Comparison of ENCODE assay signal across 29 cellular contexts in genomic region chr11:14234446-14234845, GRCh38.
"Had no signal": no experiment of that assay in that cellular context is flagged by ENCODE, and none has a peak within 500 bp of the region (broad histone marks: within the 10 kb centered on the region; RNA-seq: fewer than 3 reads in every experiment).

No MANE protein-coding gene starts in this region.

- H3K4me1 ChIP-seq: adrenal gland, body of pancreas, colonic mucosa, esophagus squamous epithelium, gastroesophageal sphincter had no signal

- H3K4me3 ChIP-seq: adrenal gland, body of pancreas, colonic mucosa, esophagus squamous epithelium, gastroesophageal sphincter had no signal

- H3K27me3 ChIP-seq: adrenal gland, body of pancreas, colonic mucosa, gastroesophageal sphincter had no signal

- ATAC-seq: activated CD4-positive, alpha-beta T cell treated with anti-CD3 and anti-CD28 coated beads for 36 hours; activated CD8-positive, alpha-beta memory T cell treated with anti-CD3 and anti-CD28 coated beads, Interleukin-2, amount 10 ng/mL, durations not matched to agents 7 days and 5 days; activated CD8-positive, alpha-beta T cell treated with anti-CD3 and anti-CD28 coated beads, Interleukin-2, amount 10 ng/mL, durations not matched to agents 7 days and 5 days; activated naive CD8-positive, alpha-beta T cell treated with anti-CD3 and anti-CD28 coated beads, Interleukin-2, amount 50 U/mL, for 24 hours; body of pancreas; gastroesophageal sphincter; T-helper 17 cell had no signal

- DNase-seq: activated CD4-positive, alpha-beta memory T cell treated with anti-CD3 and anti-CD28 coated beads for 36 hours; activated CD4-positive, alpha-beta T cell treated with anti-CD3 and anti-CD28 coated beads for 36 hours; activated CD4-positive, alpha-beta T cell treated with anti-CD3 and anti-CD28 coated beads, Interleukin-2, amount 10 ng/mL, durations not matched to agents 24 days and 14 days; activated CD4-positive, CD25-positive, alpha-beta regulatory T cell; activated CD4-positive, CD25-positive, alpha-beta regulatory T cell treated with anti-CD3 and anti-CD28 coated beads, Interleukin-2, amount 50 U/mL, for 72 hours; activated CD8-positive, alpha-beta memory T cell treated with anti-CD3 and anti-CD28 coated beads, Interleukin-2, amount 10 ng/mL, durations not matched to agents 7 days and 5 days; activated CD8-positive, alpha-beta memory T cell treated with anti-CD3 and anti-CD28 coated beads, Interleukin-2, amount 50 U/mL, for 4 hours; activated CD8-positive, alpha-beta T cell treated with anti-CD3 and anti-CD28 coated beads, Interleukin-2, amount 10 ng/mL, durations not matched to agents 7 days and 5 days; activated effector memory CD4-positive, alpha-beta T cell treated with anti-CD3 and anti-CD28 coated beads, Interleukin-2, amount 50 U/mL, for 16 hours; activated naive CD4-positive, alpha-beta T cell treated with anti-CD3 and anti-CD28 coated beads for 36 hours; activated naive CD8-positive, alpha-beta T cell treated with anti-CD3 and anti-CD28 coated beads for 36 hours; activated naive CD8-positive, alpha-beta T cell treated with anti-CD3 and anti-CD28 coated beads, Interleukin-2, amount 50 U/mL, for 24 hours; activated T-cell treated with anti-CD3 and anti-CD28 coated beads, Interleukin-2, amount 50 U/mL, for 1 hour; activated T-cell treated with anti-CD3 and anti-CD28 coated beads, Interleukin-2, amount 50 U/mL, for 48 hours; adrenal gland; amygdala; aorta; body of pancreas; central memory CD4-positive, alpha-beta T cell; cerebellar nuclear complex; colonic mucosa; effector CD8-positive, alpha-beta T cell; esophagus squamous epithelium; foreskin melanocyte; T-helper 1 cell; T-helper 17 cell; T1000 had no signal

- H3K9me3 ChIP-seq: adrenal gland, body of pancreas, colonic mucosa, esophagus squamous epithelium, gastroesophageal sphincter had no signal

- H3K27ac ChIP-seq: adrenal gland, body of pancreas, colonic mucosa, epithelial cell of prostate, esophagus squamous epithelium, gastroesophageal sphincter had no signal

- H3K36me3 ChIP-seq: adrenal gland, colonic mucosa, esophagus squamous epithelium, gastroesophageal sphincter had no signal
